ENCODE assay signal across 35 cellular contexts in genomic region chr12:85059594-85059993, GRCh38. TPM values are rescaled to one million over a fixed set of nuclear protein-coding genes. Genes with fewer than 3 reads are reported as not detected.
"Had no signal": no experiment of that assay in that cellular context is flagged by ENCODE, and none has a peak within 500 bp of the region (broad histone marks: within the 10 kb centered on the region; RNA-seq: fewer than 3 reads in every experiment).

No MANE protein-coding gene starts in this region.

- ATAC-seq: Panc1, Right ventricle myocardium inferior, SK-N-SH treated with all-trans-retinoic acid at 6 μM for 48 hours had no signal

- H3K9ac ChIP-seq: KMS-11 had no signal

- H3K36me3 ChIP-seq: MG63, SJCRH30 had no signal

- FAIRE-seq: RCC 7860 had no signal

- H3K4me3 ChIP-seq: MG63, PC-9, SJCRH30, SK-N-MC had no signal

- H3K27me3 ChIP-seq: SJCRH30 had no signal

- H3K9me3 ChIP-seq: MG63, SJCRH30 had no signal

- H3K4me1 ChIP-seq: SJCRH30 had no signal

- DNase-seq: Kasumi-1, MG63, NCI-H1048, NCI-H1092 treated with DMSO at 0.1 percent for 48 hours, NCI-H1105 treated with DMSO at 0.1 percent for 48 hours, NCI-H1417, NCI-H1436 treated with DMSO at 0.1 percent for 48 hours, NCI-H1694 treated with DMSO at 0.1 percent for 48 hours, NCI-H187 treated with DMSO at 0.1 percent for 48 hours, NCI-H2029, NCI-H2081, NCI-H2171, NCI-H226, NCI-H446 treated with DMSO at 0.1 percent for 48 hours, NCI-H510A, NCI-H524, NCI-H526, NCI-H69, NCI-H748 treated with DMSO at 0.1 percent for 48 hours, NCI-H82, PC-9, SHP77, SIG-M5, SJCRH30, SW 1271, T-helper 1 cell had no signal

- H3K27ac ChIP-seq: KMS-11, PC-9, RWPE1, SJCRH30, SK-N-MC had no signal

- H3K4me2 ChIP-seq: KMS-11, PC-9 had no signal

- H2AFZ ChIP-seq: PC-9 had no signal

RNA-seq across cellular contexts. Expression of gene LRRIQ1, which starts 23.4 kb away (rescaled TPM):
- total RNA-seq: M059J had no signal

RNA-seq across cellular contexts. Expression of gene TSPAN19, which starts 23.5 kb away (rescaled TPM):
- total RNA-seq: M059J, PC-9, RPMI7951 had no signal
